ENCODE assay signal across 23 cellular contexts in the genomic region with DNA sequence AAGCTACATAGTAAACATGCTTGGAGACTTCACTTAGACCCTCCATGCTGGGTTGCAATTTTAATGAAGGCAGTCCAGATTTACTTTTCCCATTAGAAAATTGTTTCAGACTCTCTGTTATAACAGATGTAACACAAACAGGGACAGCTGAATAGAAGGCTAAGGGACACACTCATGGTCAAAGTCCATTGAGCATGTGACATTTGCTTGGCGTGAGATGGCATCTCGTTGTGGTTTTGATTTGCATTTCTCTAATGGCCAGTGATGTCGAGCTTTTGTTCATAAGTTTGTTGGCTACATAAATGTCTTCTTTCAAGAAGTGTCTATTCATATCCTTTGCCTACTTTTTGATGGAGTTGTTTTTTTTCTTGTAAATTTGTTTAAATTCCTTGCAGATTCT.
DNase-seq lines count a peak whose midpoint lies in the region; ATAC-seq and TF ChIP-seq lines count a peak whose summit lies in the region.
"Had no signal": no experiment of that assay in that cellular context is flagged by ENCODE, and none has a peak within 500 bp of the region (broad histone marks: within the 10 kb centered on the region; RNA-seq: fewer than 3 reads in every experiment).

No MANE protein-coding gene starts in this region.

- H3K4me1 Mint-ChIP-seq in activated naive CD4-positive, alpha-beta T cell treated with anti-CD3 and anti-CD28 coated beads, Interleukin-2, amount 10 ng/mL, durations not matched to agents 7 days and 5 days = no peaks in the 10 kb centered on the region
- H3K4me1 Mint-ChIP-seq: CD4-positive, CD25-positive, alpha-beta regulatory T cell had no signal

- CTCF ChIA-PET in activated naive CD4-positive, alpha-beta T cell treated with anti-CD3 and anti-CD28 coated beads, Interleukin-2, amount 10 ng/mL, durations not matched to agents 7 days and 5 days (lab: Charles Lee) = no interaction called here

- no peaks in the 10 kb centered on the region for H3K4me1 ChIP-seq in stomach
- H3K4me1 ChIP-seq: Peyer's patch had no signal

- TF ChIP-seq POLR2A in stomach (IDR thresholded peaks at IDR 0.05) = no peak

- no peak overlapping the region for H3K4me3 Mint-ChIP-seq in activated naive CD4-positive, alpha-beta T cell treated with anti-CD3 and anti-CD28 coated beads, Interleukin-2, amount 10 ng/mL, durations not matched to agents 7 days and 5 days
- H3K4me3 Mint-ChIP-seq: CD4-positive, CD25-positive, alpha-beta regulatory T cell; T-helper 1 cell treated with Interleukin-12 subunit alpha and Interleukin-12 subunit beta and Interleukin-4 antibody, amounts not matched to agents 30 μg/mL and 1 μg/mL, for 36 hours had no signal

- no peak for TF ChIP-seq EP300 in stomach (IDR thresholded peaks at IDR 0.05)

- intact Hi-C loops in stomach (cut with DNase I; ENCODE audit: low total_unique reads) = no loop called here

- no peak overlapping the region for H3K27ac Mint-ChIP-seq in activated naive CD4-positive, alpha-beta T cell treated with anti-CD3 and anti-CD28 coated beads, Interleukin-2, amount 10 ng/mL, durations not matched to agents 7 days and 5 days
- H3K27ac Mint-ChIP-seq: CD4-positive, CD25-positive, alpha-beta regulatory T cell; T-helper 1 cell treated with Interleukin-12 subunit alpha and Interleukin-12 subunit beta and Interleukin-4 antibody, amounts not matched to agents 30 μg/mL and 1 μg/mL, for 36 hours had no signal

- H3K27ac ChIP-seq in stomach = no peak overlapping the region
- H3K27ac ChIP-seq: KMS-11, Peyer's patch had no signal

- no peaks in the 10 kb centered on the region for H3K36me3 Mint-ChIP-seq in activated naive CD4-positive, alpha-beta T cell treated with anti-CD3 and anti-CD28 coated beads, Interleukin-2, amount 10 ng/mL, durations not matched to agents 7 days and 5 days
- H3K36me3 Mint-ChIP-seq: CD4-positive, CD25-positive, alpha-beta regulatory T cell had no signal

- peak; percentile 80 for DNase-seq in NCI-H526 (lab: John Stamatoyannopoulos, UW)
- DNase-seq in mucosa of gallbladder (ENCODE audit: low spot score) = peak; percentile 49
- no peak for DNase-seq in activated naive CD4-positive, alpha-beta T cell treated with anti-CD3 and anti-CD28 coated beads, Interleukin-2, amount 10 ng/mL, durations not matched to agents 7 days and 5 days
- no peak for DNase-seq in dermis blood vessel endothelial cell
- DNase-seq in stomach = no peak
- DNase-seq: ACHN; CD4-positive, CD25-positive, alpha-beta regulatory T cell; DND-41; GF-D8; HCEC 1CT; MG63; NCI-H1092 treated with DMSO at 0.1 percent for 48 hours; NCI-H187; NCI-H446; NCI-H774; SHP77 had no signal

- H3K9me3 ChIP-seq in stomach = peaks cover 0 to 4% (median 0%) of the 10 kb centered on the region in 4 donors
- H3K9me3 ChIP-seq: MG63, Peyer's patch had no signal

- no peak overlapping the region for H3K4me3 ChIP-seq in stomach
- H3K4me3 ChIP-seq: MG63, Peyer's patch had no signal

- WGBS in stomach, 5 donors = 71 to 84% (median 77%) methylated on average over 3 of the region's 3 CpGs

- TF ChIP-seq CTCF in stomach (IDR thresholded peaks at IDR 0.05) = no peak

- H3K36me3 ChIP-seq in stomach = no peaks in the 10 kb centered on the region
- H3K36me3 ChIP-seq: MG63, Peyer's patch had no signal

- H3K27me3 ChIP-seq in stomach = no peaks in the 10 kb centered on the region
- H3K27me3 ChIP-seq: MG63, Peyer's patch had no signal

- no peaks in the 10 kb centered on the region for H3K9me3 Mint-ChIP-seq in activated naive CD4-positive, alpha-beta T cell treated with anti-CD3 and anti-CD28 coated beads, Interleukin-2, amount 10 ng/mL, durations not matched to agents 7 days and 5 days

- ATAC-seq in GM18498 (IDR thresholded peaks at IDR 0.05; ENCODE audit: unreplicated experiment) = peak; percentile 63
- peak; percentile 92 for ATAC-seq in GM19023 (IDR thresholded peaks at IDR 0.05; ENCODE audit: unreplicated experiment)
- no peak for ATAC-seq in GM19467 (IDR thresholded peaks at IDR 0.05; ENCODE audit: unreplicated experiment)
- ATAC-seq: SK-N-SH treated with all-trans-retinoic acid at 6 μM for 48 hours had no signal

- H3K27me3 Mint-ChIP-seq in activated naive CD4-positive, alpha-beta T cell treated with anti-CD3 and anti-CD28 coated beads, Interleukin-2, amount 10 ng/mL, durations not matched to agents 7 days and 5 days = no peaks in the 10 kb centered on the region
- H3K27me3 Mint-ChIP-seq: CD4-positive, CD25-positive, alpha-beta regulatory T cell had no signal

Comparison
In these comparisons a context has a peak if more than half of its experiments do, and no peak if none do; other contexts are left out.
1. DNase-seq: peak in NCI-H526 (2 of 2) and mucosa of gallbladder (single experiment); none in activated naive CD4-positive, alpha-beta T cell treated with anti-CD3 and anti-CD28 coated beads, Interleukin-2, amount 10 ng/mL, durations not matched to agents 7 days and 5 days (single experiment), dermis blood vessel endothelial cell (single experiment) and stomach (single experiment).